Comparison of ENCODE assay signal across 10 cellular contexts in the genomic region with DNA sequence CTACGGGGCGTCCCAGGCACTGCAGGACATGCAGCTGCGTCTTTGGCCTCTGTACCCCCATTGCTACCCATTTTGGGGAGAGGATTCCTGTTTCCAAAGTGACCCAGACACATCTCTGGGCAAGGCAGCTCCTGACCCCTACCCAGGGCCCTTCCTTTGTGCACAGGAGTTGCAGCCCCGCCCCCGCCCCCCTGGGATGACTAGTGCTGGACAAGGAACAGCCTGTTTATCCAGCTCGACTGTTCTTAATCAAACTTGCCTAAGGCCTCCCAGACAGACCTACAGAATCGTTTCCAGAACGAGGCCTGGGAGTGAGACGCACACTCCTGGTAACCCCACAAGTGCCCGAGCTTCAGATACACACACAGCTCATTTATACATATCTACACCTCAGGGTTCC. TPM values are rescaled to one million over a fixed set of nuclear protein-coding genes. Genes with fewer than 3 reads are reported as not detected.
DNase-seq lines count a peak whose midpoint lies in the region; ATAC-seq and TF ChIP-seq lines count a peak whose summit lies in the region.
"Had no signal": no experiment of that assay in that cellular context is flagged by ENCODE, and none has a peak within 500 bp of the region (broad histone marks: within the 10 kb centered on the region; RNA-seq: fewer than 3 reads in every experiment).

No MANE protein-coding gene starts in this region.

- H3K9me3 ChIP-seq in WERI-Rb-1 (ENCODE audit: severe bottlenecking): no peaks in the 10 kb centered on the region
- H3K9me3 ChIP-seq: tibial nerve had no signal

- no peak for ATAC-seq in GM21528 (IDR thresholded peaks at IDR 0.05; ENCODE audit: low FRiP score, unreplicated experiment)

- H3K36me3 Mint-ChIP-seq in activated CD4-positive, alpha-beta T cell treated with anti-CD3 and anti-CD28 coated beads, Interleukin-2, amount 10 ng/mL, durations not matched to agents 7 days and 5 days (ENCODE audit: low read depth): peaks cover 34% of the 10 kb centered on the region

- H3K9me3 Mint-ChIP-seq in activated CD4-positive, alpha-beta T cell treated with anti-CD3 and anti-CD28 coated beads, Interleukin-2, amount 10 ng/mL, durations not matched to agents 7 days and 5 days: no peaks in the 10 kb centered on the region

- CTCF ChIA-PET in activated CD4-positive, alpha-beta T cell treated with anti-CD3 and anti-CD28 coated beads, Interleukin-2, amount 10 ng/mL, durations not matched to agents 7 days and 5 days (lab: Charles Lee): interaction anchor here (0.8 to 1.1 kb wide), 2 partner anchors 11 to 307 kb away, joined by 3 read pairs; a partner anchor contains a TSS

- peaks cover 9% of the 10 kb centered on the region for H3K27me3 ChIP-seq in WERI-Rb-1 (ENCODE audit: insufficient read depth, low read depth, severe bottlenecking)
- H3K27me3 ChIP-seq: tibial nerve had no signal

- peak overlapping the region; percentile 92 for H3K4me3 Mint-ChIP-seq in activated CD4-positive, alpha-beta T cell treated with anti-CD3 and anti-CD28 coated beads, Interleukin-2, amount 10 ng/mL, durations not matched to agents 7 days and 5 days

- POLR2A ChIA-PET in activated CD4-positive, alpha-beta T cell treated with anti-CD3 and anti-CD28 coated beads, Interleukin-2, amount 10 ng/mL, durations not matched to agents 7 days and 5 days (lab: Charles Lee): no interaction called here

- peaks cover 65% of the 10 kb centered on the region for H3K36me3 ChIP-seq in WERI-Rb-1

- H3K4me3 ChIP-seq in fibroblast of pulmonary artery (replicated peaks; ENCODE audit: low read depth, low read length) (peak overlapping the region; percentile 98), skin epidermis (peak overlapping the region in 6 of 7 experiments; percentile 55 to 91 (median 82)), WERI-Rb-1 (ENCODE audit: low read depth, low read length) (no peak overlapping the region)

- TF ChIP-seq CTCF in VCaP (conservative IDR thresholded peaks at IDR 0.05) (no peak), fibroblast of pulmonary artery (IDR thresholded peaks at IDR 0.05; ENCODE audit: low read length, missing control alignments) (no peak), WERI-Rb-1 (IDR thresholded peaks at IDR 0.05; ENCODE audit: low read depth, low read length) (no peak)

- no peaks in the 10 kb centered on the region for H3K27me3 Mint-ChIP-seq in activated CD4-positive, alpha-beta T cell treated with anti-CD3 and anti-CD28 coated beads, Interleukin-2, amount 10 ng/mL, durations not matched to agents 7 days and 5 days

- H3K27ac ChIP-seq in VCaP: peak overlapping the region; percentile 92
- peak overlapping the region in 5 of 21 experiments; percentile 18 to 97 (median 59) for H3K27ac ChIP-seq in skin epidermis
- no peak overlapping the region for H3K27ac ChIP-seq in WERI-Rb-1

- no peak overlapping the region for H3K27ac Mint-ChIP-seq in activated CD4-positive, alpha-beta T cell treated with anti-CD3 and anti-CD28 coated beads, Interleukin-2, amount 10 ng/mL, durations not matched to agents 7 days and 5 days

- H3K4me1 Mint-ChIP-seq in activated CD4-positive, alpha-beta T cell treated with anti-CD3 and anti-CD28 coated beads, Interleukin-2, amount 10 ng/mL, durations not matched to agents 7 days and 5 days: peaks cover 32% of the 10 kb centered on the region

- DNase-seq in activated CD4-positive, alpha-beta T cell treated with anti-CD3 and anti-CD28 coated beads, Interleukin-2, amount 10 ng/mL, durations not matched to agents 7 days and 5 days: no peak
- DNase-seq in activated CD4-positive, alpha-beta T cell treated with anti-CD3 and anti-CD28 coated beads, Interleukin-2, amount 50 U/mL, for 48 hours: no peak
- DNase-seq in fibroblast of pulmonary artery (ENCODE audit: low read depth) (peak; percentile 59), ureter (ENCODE audit: low spot score) (no peak), WERI-Rb-1 (no peak)
- DNase-seq: NCI-H2029 treated with DMSO at 0.1 percent for 48 hours had no signal

RNA-seq across cellular contexts. Expression of a gene that starts 13.2 kb away (rescaled TPM):
- not detected for total RNA-seq in activated CD4-positive, alpha-beta T cell treated with anti-CD3 and anti-CD28 coated beads, Interleukin-2, amount 10 ng/mL, durations not matched to agents 7 days and 5 days
- 6.6 TPM for total RNA-seq in ureter

RNA-seq across cellular contexts. Expression of a gene that starts 17.1 kb away (rescaled TPM):
- not detected for total RNA-seq in activated CD4-positive, alpha-beta T cell treated with anti-CD3 and anti-CD28 coated beads, Interleukin-2, amount 10 ng/mL, durations not matched to agents 7 days and 5 days
- total RNA-seq in ureter: 40.6 TPM

RNA-seq across cellular contexts. Expression of a gene that starts 22.7 kb away (rescaled TPM):
- not detected for total RNA-seq in activated CD4-positive, alpha-beta T cell treated with anti-CD3 and anti-CD28 coated beads, Interleukin-2, amount 10 ng/mL, durations not matched to agents 7 days and 5 days
- 62.8 TPM for total RNA-seq in ureter

RNA-seq across cellular contexts. Expression of a gene that starts 32.4 kb away (rescaled TPM):
- total RNA-seq in activated CD4-positive, alpha-beta T cell treated with anti-CD3 and anti-CD28 coated beads, Interleukin-2, amount 10 ng/mL, durations not matched to agents 7 days and 5 days: not detected
- total RNA-seq in ureter: not detected

RNA-seq across cellular contexts. Expression of a gene that starts 38.4 kb away (rescaled TPM):
- 10 to 100 TPM; 15.0 to 17.0 TPM for total RNA-seq in activated CD4-positive, alpha-beta T cell treated with anti-CD3 and anti-CD28 coated beads, Interleukin-2, amount 10 ng/mL, durations not matched to agents 7 days and 5 days
- total RNA-seq in ureter: 52.2 TPM

Comparison
In these comparisons a context has a peak if more than half of its experiments do, and no peak if none do; other contexts are left out.
1. RNA of a gene that starts 17.1 kb away (total RNA-seq): 40.6 TPM in ureter (single experiment); not detected in activated CD4-positive, alpha-beta T cell treated with anti-CD3 and anti-CD28 coated beads, Interleukin-2, amount 10 ng/mL, durations not matched to agents 7 days and 5 days; every median in the first group is over 10 times any median in the second.
2. RNA of a gene that starts 22.7 kb away (total RNA-seq): 62.8 TPM in ureter (single experiment); not detected in activated CD4-positive, alpha-beta T cell treated with anti-CD3 and anti-CD28 coated beads, Interleukin-2, amount 10 ng/mL, durations not matched to agents 7 days and 5 days; every median in the first group is over 10 times any median in the second.